ENCODE assay signal across 8 cellular contexts in the genomic region with DNA sequence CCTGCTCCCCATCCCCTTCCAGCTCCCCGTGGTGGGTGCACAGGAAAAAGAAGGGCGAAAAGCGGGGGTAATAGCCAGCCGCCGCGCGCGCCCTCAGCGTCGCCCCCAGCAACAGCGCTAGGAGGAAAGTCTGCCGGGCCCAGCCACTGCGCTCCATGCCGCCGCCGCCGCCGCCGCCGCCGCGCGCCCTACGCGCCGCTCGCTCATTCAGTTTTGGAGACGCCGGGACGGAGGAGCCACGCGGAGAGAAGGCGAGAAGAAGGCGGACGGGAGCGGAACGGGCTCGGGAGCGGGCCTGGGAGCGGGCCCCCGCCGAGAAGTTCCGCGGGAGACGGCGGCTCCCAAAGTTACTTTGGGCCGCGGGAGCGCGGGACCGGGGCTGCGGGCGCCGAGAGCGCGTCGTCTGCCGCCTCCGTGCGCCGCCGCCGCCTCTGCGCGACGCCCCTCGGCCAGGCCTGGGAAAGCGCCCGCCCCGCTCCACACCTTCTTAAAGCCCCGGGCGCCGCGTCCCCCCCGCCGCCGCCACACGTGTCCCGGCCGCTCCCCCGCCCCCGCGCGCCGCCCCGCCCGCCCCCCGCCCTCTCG. TPM values are rescaled to one million over a fixed set of nuclear protein-coding genes. Genes with fewer than 3 reads are reported as not detected.
DNase-seq lines count a peak whose midpoint lies in the region; ATAC-seq and TF ChIP-seq lines count a peak whose summit lies in the region.

Gene RELN (minus strand): TSS at position 459 of the 585 bp plus-strand sequence. CDS start 302 bp downstream, at position 157.

- peak in 1 of 2 donors; percentile 31 for ATAC-seq in upper lobe of left lung (ENCODE audit: low FRiP score in 2 of 2)
- no peak for ATAC-seq in HG02571 (IDR thresholded peaks at IDR 0.05; ENCODE audit: unreplicated experiment)

- intact Hi-C loops in activated CD4-positive, alpha-beta T cell treated with anti-CD3 and anti-CD28 coated beads, Interleukin-2, amount 10 ng/mL, durations not matched to agents 24 days and 14 days (cut with micrococcal nuclease), result loop anchor here (5.0 kb wide), 1 partner anchor 542 kb away; the partner anchor contains the start of gene SLC26A5

- H3K36me3 Mint-ChIP-seq in activated CD4-positive, alpha-beta T cell treated with anti-CD3 and anti-CD28 coated beads, Interleukin-2, amount 10 ng/mL, durations not matched to agents 24 days and 14 days (ENCODE audit: low read depth), result no peaks in the 10 kb centered on the region
- H3K36me3 Mint-ChIP-seq in chondrocyte (ENCODE audit: low read depth), result peaks cover 1% of the 10 kb centered on the region

- TF ChIP-seq CTCF in chondrocyte (IDR thresholded peaks at IDR 0.05) (no peak), upper lobe of left lung (IDR thresholded peaks at IDR 0.05) (no peak)

- peaks cover 0 to 18% (median 5%) of the 10 kb centered on the region in 4 donors for H3K27me3 ChIP-seq in upper lobe of left lung

- peaks cover 6% of the 10 kb centered on the region for H3K4me1 Mint-ChIP-seq in activated CD4-positive, alpha-beta T cell treated with anti-CD3 and anti-CD28 coated beads, Interleukin-2, amount 10 ng/mL, durations not matched to agents 24 days and 14 days
- H3K4me1 Mint-ChIP-seq in chondrocyte (ENCODE audit: low read depth), result peaks cover 14% of the 10 kb centered on the region

- no peaks in the 10 kb centered on the region for H3K36me3 ChIP-seq in upper lobe of left lung

- DNase-seq in activated CD4-positive, alpha-beta T cell treated with anti-CD3 and anti-CD28 coated beads, Interleukin-2, amount 10 ng/mL, durations not matched to agents 24 days and 14 days, result no peak
- DNase-seq in activated CD4-positive, alpha-beta T cell treated with anti-CD3 and anti-CD28 coated beads for 4 hours, result no peak
- DNase-seq in NCI-H2196 (lab: John Stamatoyannopoulos, UW; ENCODE audit: unreplicated experiment), result peak; percentile 75
- DNase-seq in chondrocyte (ENCODE audit: low spot score), result no peak
- DNase-seq in lung microvascular endothelial cell (ENCODE audit: low read depth in 2 of 2), result peak; percentile 47 to 85
- DNase-seq in upper lobe of left lung, result peak in 1 of 2 donors; percentile 83
- DNase-seq in SIG-M5 treated with dmso at 0.1 percent for 504 hours (lab: John Stamatoyannopoulos, UW; ENCODE audit: unreplicated experiment), result no peak

- H3K4me1 ChIP-seq in upper lobe of left lung, result peaks cover 15 to 23% (median 18%) of the 10 kb centered on the region in 4 donors

- WGBS in upper lobe of left lung, 2 donors, result 3 to 4% methylated on average over 3 to 32 of the region's 89 CpGs

- H3K4me3 ChIP-seq in upper lobe of left lung, result peak within 1 kb of the TSS; percentile 36 to 54 (median 42)

- H3K27ac Mint-ChIP-seq in activated CD4-positive, alpha-beta T cell treated with anti-CD3 and anti-CD28 coated beads, Interleukin-2, amount 10 ng/mL, durations not matched to agents 24 days and 14 days, result peak within 1 kb of the TSS; percentile 2
- H3K27ac Mint-ChIP-seq in chondrocyte (ENCODE audit: unreplicated experiment), result no peak within 1 kb of the TSS

- no peaks in the 10 kb centered on the region for H3K9me3 ChIP-seq in upper lobe of left lung

- peak within 1 kb of the TSS; percentile 67 for H3K4me3 Mint-ChIP-seq in activated CD4-positive, alpha-beta T cell treated with anti-CD3 and anti-CD28 coated beads, Interleukin-2, amount 10 ng/mL, durations not matched to agents 24 days and 14 days
- peak within 1 kb of the TSS; percentile 61 for H3K4me3 Mint-ChIP-seq in chondrocyte (ENCODE audit: unreplicated experiment)

- no peak for TF ChIP-seq POLR2A in upper lobe of left lung (IDR thresholded peaks at IDR 0.05)

- TF ChIP-seq EP300 in upper lobe of left lung (IDR thresholded peaks at IDR 0.05), result no peak

- H3K27me3 Mint-ChIP-seq in activated CD4-positive, alpha-beta T cell treated with anti-CD3 and anti-CD28 coated beads, Interleukin-2, amount 10 ng/mL, durations not matched to agents 24 days and 14 days, result peaks cover 60% of the 10 kb centered on the region
- H3K27me3 Mint-ChIP-seq in chondrocyte (ENCODE audit: low read depth), result peaks cover 60% of the 10 kb centered on the region

- no peak within 1 kb of the TSS for H3K27ac ChIP-seq in upper lobe of left lung

- H3K9me3 Mint-ChIP-seq in activated CD4-positive, alpha-beta T cell treated with anti-CD3 and anti-CD28 coated beads, Interleukin-2, amount 10 ng/mL, durations not matched to agents 24 days and 14 days, result no peaks in the 10 kb centered on the region
- H3K9me3 Mint-ChIP-seq in chondrocyte (ENCODE audit: low read depth), result no peaks in the 10 kb centered on the region

RNA-seq across cellular contexts. Expression of gene RELN, which starts in this region (rescaled TPM):
- not detected in 2 replicates for total RNA-seq in activated CD4-positive, alpha-beta T cell treated with anti-CD3 and anti-CD28 coated beads, Interleukin-2, amount 10 ng/mL, durations not matched to agents 24 days and 14 days
- total RNA-seq in chondrocyte (0.22 TPM in 1 of 3 replicates, not detected in the others), lung microvascular endothelial cell (375 and 1,451 TPM in 2 replicates), upper lobe of left lung (1 to 10 TPM in 5 of 6 donors, not detected in 1; 1.1 to 3.6 (median 2.6) TPM)

Comparison
In these comparisons a context has a peak if more than half of its experiments do, and no peak if none do; other contexts are left out.
1. RNA of gene RELN (total RNA-seq): 375 to 1,451 TPM in lung microvascular endothelial cell; 1.1 to 3.6 TPM in upper lobe of left lung, not detected in activated CD4-positive, alpha-beta T cell treated with anti-CD3 and anti-CD28 coated beads, Interleukin-2, amount 10 ng/mL, durations not matched to agents 24 days and 14 days and 0.22 TPM in chondrocyte; every median in the first group is over 10 times any median in the second.
2. DNase-seq: peak in NCI-H2196 (single experiment) and lung microvascular endothelial cell (2 of 2); none in activated CD4-positive, alpha-beta T cell treated with anti-CD3 and anti-CD28 coated beads, Interleukin-2, amount 10 ng/mL, durations not matched to agents 24 days and 14 days (single experiment), activated CD4-positive, alpha-beta T cell treated with anti-CD3 and anti-CD28 coated beads for 4 hours (0 of 2), chondrocyte (single experiment) and SIG-M5 treated with dmso at 0.1 percent for 504 hours (single experiment).